In genomic region chr2:204126705-204127104, GRCh38 we compare ENCODE assay signal across 26 cellular contexts.
"Had no signal": no experiment of that assay in that cellular context is flagged by ENCODE, and none has a peak within 500 bp of the region (broad histone marks: within the 10 kb centered on the region; RNA-seq: fewer than 3 reads in every experiment).

No MANE protein-coding gene starts in this region.

- H3K4me3 Mint-ChIP-seq: stimulated activated effector memory CD8-positive, alpha-beta T cell treated with anti-CD3 and anti-CD28 coated beads, Interleukin-12 subunit alpha, Interleukin-12 subunit beta, amount 100 ng/mL, for 72 hours; stimulated activated memory B cell treated with anti-CD40 and anti-IgM and Interleukin-4, amounts not matched to agents 10 μg/mL and 1 μg/mL and 100 μg/mL, for 72 hours; stimulated activated naive B cell treated with anti-CD40 and anti-IgM and Interleukin-4, amounts not matched to agents 10 μg/mL and 1 μg/mL and 100 μg/mL, for 72 hours; stimulated activated naive CD8-positive, alpha-beta T cell treated with anti-CD3 and anti-CD28 coated beads, Interleukin-15, amount 100 ng/mL, for 72 hours; stimulated activated naive CD8-positive, alpha-beta T cell treated with anti-CD3 and anti-CD28 coated beads, Interleukin-15, Interleukin-2, amounts not matched to agents 100 ng/mL and 50 ng/mL, for 24 hours; type B pancreatic cell had no signal

- DNase-seq: stimulated activated CD4-positive, alpha-beta T cell treated with anti-CD3 and anti-CD28 coated beads, Interleukin-2, amount 100 ng/mL, for 48 hours; stimulated activated CD4-positive, alpha-beta T cell treated with anti-CD3 and anti-CD28 coated beads, Interleukin-4, amount 100 ng/mL, for 1 hour; stimulated activated CD4-positive, alpha-beta T cell treated with anti-CD3 and anti-CD28 coated beads, Interleukin-4, amount 100 ng/mL, for 24 hours; stimulated activated CD4-positive, alpha-beta T cell treated with anti-CD3 and anti-CD28 coated beads, Interleukin-4, amount 100 ng/mL, for 4 hours; stimulated activated CD8-positive, alpha-beta memory T cell treated with anti-CD3 and anti-CD28 coated beads, Interleukin-4, amount 100 ng/mL, for 48 hours; stimulated activated naive B cell treated with anti-CD40 and anti-IgM and Interleukin-4, amounts not matched to agents 10 μg/mL and 1 μg/mL and 100 μg/mL, for 72 hours; stimulated activated naive CD4-positive, alpha-beta T cell treated with Interleukin-2 at 50 U/mL for 16 hours; stimulated activated naive CD8-positive, alpha-beta T cell treated with anti-CD3 and anti-CD28 coated beads, Interleukin-15, amount 100 ng/mL, for 72 hours; stimulated activated naive CD8-positive, alpha-beta T cell treated with anti-CD3 and anti-CD28 coated beads, Interleukin-15, Interleukin-2, amounts not matched to agents 100 U/mL and 50 U/mL, for 24 hours; substantia nigra; testis; thyroid gland; tibial artery; transverse colon; trophoblast cell; upper lobe of left lung; upper lobe of right lung; uterus had no signal

- H3K27ac ChIP-seq: suprapubic skin, testis, thoracic aorta, thyroid gland, tibial artery, tibial nerve, transverse colon, upper lobe of left lung, upper lobe of right lung, uterus, vagina had no signal

- H3K27ac Mint-ChIP-seq: stimulated activated effector memory CD8-positive, alpha-beta T cell treated with anti-CD3 and anti-CD28 coated beads, Interleukin-12 subunit alpha, Interleukin-12 subunit beta, amount 100 ng/mL, for 72 hours; stimulated activated memory B cell treated with anti-CD40 and anti-IgM and Interleukin-4, amounts not matched to agents 10 μg/mL and 1 μg/mL and 100 μg/mL, for 72 hours; stimulated activated naive B cell treated with anti-CD40 and anti-IgM and Interleukin-4, amounts not matched to agents 10 μg/mL and 1 μg/mL and 100 μg/mL, for 72 hours; stimulated activated naive CD8-positive, alpha-beta T cell treated with anti-CD3 and anti-CD28 coated beads, Interleukin-15, amount 100 ng/mL, for 72 hours; stimulated activated naive CD8-positive, alpha-beta T cell treated with anti-CD3 and anti-CD28 coated beads, Interleukin-15, Interleukin-2, amounts not matched to agents 100 ng/mL and 50 ng/mL, for 24 hours; type B pancreatic cell had no signal

- H3K4me3 ChIP-seq: suprapubic skin, testis, thoracic aorta, thyroid gland, tibial artery, tibial nerve, transverse colon, upper lobe of left lung, upper lobe of right lung, uterus, vagina had no signal

- H3K4me1 ChIP-seq: suprapubic skin, testis, thyroid gland, tibial nerve, transverse colon, upper lobe of left lung, upper lobe of right lung, uterus, vagina had no signal

- H3K9me3 ChIP-seq: suprapubic skin, testis, thoracic aorta, thyroid gland, tibial artery, tibial nerve, transverse colon, upper lobe of left lung, upper lobe of right lung, uterus, vagina had no signal

- H3K9me3 Mint-ChIP-seq: stimulated activated effector memory CD8-positive, alpha-beta T cell treated with anti-CD3 and anti-CD28 coated beads, Interleukin-12 subunit alpha, Interleukin-12 subunit beta, amount 100 ng/mL, for 72 hours; stimulated activated memory B cell treated with anti-CD40 and anti-IgM and Interleukin-4, amounts not matched to agents 10 μg/mL and 1 μg/mL and 100 μg/mL, for 72 hours; stimulated activated naive B cell treated with anti-CD40 and anti-IgM and Interleukin-4, amounts not matched to agents 10 μg/mL and 1 μg/mL and 100 μg/mL, for 72 hours; stimulated activated naive CD8-positive, alpha-beta T cell treated with anti-CD3 and anti-CD28 coated beads, Interleukin-15, amount 100 ng/mL, for 72 hours; stimulated activated naive CD8-positive, alpha-beta T cell treated with anti-CD3 and anti-CD28 coated beads, Interleukin-15, Interleukin-2, amounts not matched to agents 100 ng/mL and 50 ng/mL, for 24 hours had no signal

- H3K4me1 Mint-ChIP-seq: stimulated activated memory B cell treated with anti-CD40 and anti-IgM and Interleukin-4, amounts not matched to agents 10 μg/mL and 1 μg/mL and 100 μg/mL, for 72 hours; stimulated activated naive B cell treated with anti-CD40 and anti-IgM and Interleukin-4, amounts not matched to agents 10 μg/mL and 1 μg/mL and 100 μg/mL, for 72 hours; stimulated activated naive CD8-positive, alpha-beta T cell treated with anti-CD3 and anti-CD28 coated beads, Interleukin-15, amount 100 ng/mL, for 72 hours had no signal

- H3K36me3 Mint-ChIP-seq: stimulated activated effector memory CD8-positive, alpha-beta T cell treated with anti-CD3 and anti-CD28 coated beads, Interleukin-12 subunit alpha, Interleukin-12 subunit beta, amount 100 ng/mL, for 72 hours; stimulated activated memory B cell treated with anti-CD40 and anti-IgM and Interleukin-4, amounts not matched to agents 10 μg/mL and 1 μg/mL and 100 μg/mL, for 72 hours; stimulated activated naive B cell treated with anti-CD40 and anti-IgM and Interleukin-4, amounts not matched to agents 10 μg/mL and 1 μg/mL and 100 μg/mL, for 72 hours; type B pancreatic cell had no signal

- H3K36me3 ChIP-seq: suprapubic skin, thoracic aorta, thyroid gland, tibial artery, tibial nerve, transverse colon, upper lobe of left lung, upper lobe of right lung, uterus, vagina had no signal

- H3K27me3 ChIP-seq: suprapubic skin, testis, thyroid gland, tibial artery, tibial nerve, transverse colon, upper lobe of left lung, upper lobe of right lung, uterus, vagina had no signal
